In genomic region chr10:25869067-25869591, GRCh38 we compare ENCODE assay signal across 20 cellular contexts.
"Had no signal": no experiment of that assay in that cellular context is flagged by ENCODE, and none has a peak within 500 bp of the region (broad histone marks: within the 10 kb centered on the region; RNA-seq: fewer than 3 reads in every experiment).

No MANE protein-coding gene starts in this region.

- DNase-seq: hippocampal formation; left ventricle myocardium inferior; mesendoderm; naive B cell; natural killer cell; nephron progenitor cell; ovary; stimulated activated CD4-positive, alpha-beta T cell treated with anti-CD3 and anti-CD28 coated beads, Interleukin-12 subunit alpha, Interleukin-12 subunit beta, amount 100 ng/mL, for 4 hours; stimulated activated CD4-positive, alpha-beta T cell treated with anti-CD3 and anti-CD28 coated beads, Interleukin-15, amount 100 ng/mL, for 24 hours; stimulated activated CD4-positive, alpha-beta T cell treated with anti-CD3 and anti-CD28 coated beads, Interleukin-2, amount 100 ng/mL, for 24 hours; stimulated activated CD4-positive, alpha-beta T cell treated with anti-CD3 and anti-CD28 coated beads, Interleukin-4, amount 100 ng/mL, for 1 hour; stimulated activated naive B cell treated with anti-CD40 and anti-IgM and Interleukin-4, amounts not matched to agents 10 μg/mL and 1 μg/mL and 100 μg/mL, for 72 hours; stimulated activated naive CD8-positive, alpha-beta T cell treated with anti-CD3 and anti-CD28 coated beads, Interleukin-15, Interleukin-2, amounts not matched to agents 100 U/mL and 50 U/mL, for 24 hours; stomach; testis; thyroid gland; transverse colon; upper lobe of left lung had no signal

- H3K36me3 Mint-ChIP-seq: natural killer cell had no signal

- H3K4me3 Mint-ChIP-seq: mesothelial cell of epicardium; naive B cell; natural killer cell; nephron progenitor cell; stimulated activated naive B cell treated with anti-CD40 and anti-IgM and Interleukin-4, amounts not matched to agents 10 μg/mL and 1 μg/mL and 100 μg/mL, for 72 hours had no signal

- H3K27ac Mint-ChIP-seq: mesothelial cell of epicardium; naive B cell; natural killer cell; nephron progenitor cell; progenitor cell of endocrine pancreas; stimulated activated naive B cell treated with anti-CD40 and anti-IgM and Interleukin-4, amounts not matched to agents 10 μg/mL and 1 μg/mL and 100 μg/mL, for 72 hours had no signal

- H3K4me1 Mint-ChIP-seq: mesothelial cell of epicardium; naive B cell; natural killer cell; nephron progenitor cell; stimulated activated naive B cell treated with anti-CD40 and anti-IgM and Interleukin-4, amounts not matched to agents 10 μg/mL and 1 μg/mL and 100 μg/mL, for 72 hours had no signal
